Comparison of ENCODE assay signal across 1 cellular context in genomic region chr4:2818351-2818939, GRCh38.
A peak's percentile ranks its signal among the peaks of the same experiment; 100 is the strongest.
TF ChIP-seq lines count a peak whose summit lies in the region.

No MANE protein-coding gene starts in this region.

TF ChIP-seq in HEK293, 187 proteins besides CTCF, POLR2A, EP300 and RAD21 (continued from another document):
- TF ChIP-seq, protein P1, sequence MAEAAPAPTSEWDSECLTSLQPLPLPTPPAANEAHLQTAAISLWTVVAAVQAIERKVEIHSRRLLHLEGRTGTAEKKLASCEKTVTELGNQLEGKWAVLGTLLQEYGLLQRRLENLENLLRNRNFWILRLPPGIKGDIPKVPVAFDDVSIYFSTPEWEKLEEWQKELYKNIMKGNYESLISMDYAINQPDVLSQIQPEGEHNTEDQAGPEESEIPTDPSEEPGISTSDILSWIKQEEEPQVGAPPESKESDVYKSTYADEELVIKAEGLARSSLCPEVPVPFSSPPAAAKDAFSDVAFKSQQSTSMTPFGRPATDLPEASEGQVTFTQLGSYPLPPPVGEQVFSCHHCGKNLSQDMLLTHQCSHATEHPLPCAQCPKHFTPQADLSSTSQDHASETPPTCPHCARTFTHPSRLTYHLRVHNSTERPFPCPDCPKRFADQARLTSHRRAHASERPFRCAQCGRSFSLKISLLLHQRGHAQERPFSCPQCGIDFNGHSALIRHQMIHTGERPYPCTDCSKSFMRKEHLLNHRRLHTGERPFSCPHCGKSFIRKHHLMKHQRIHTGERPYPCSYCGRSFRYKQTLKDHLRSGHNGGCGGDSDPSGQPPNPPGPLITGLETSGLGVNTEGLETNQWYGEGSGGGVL (tag by site-specific recombination; IDR thresholded peaks at IDR 0.05) = no peak
- TF ChIP-seq, protein P2, sequence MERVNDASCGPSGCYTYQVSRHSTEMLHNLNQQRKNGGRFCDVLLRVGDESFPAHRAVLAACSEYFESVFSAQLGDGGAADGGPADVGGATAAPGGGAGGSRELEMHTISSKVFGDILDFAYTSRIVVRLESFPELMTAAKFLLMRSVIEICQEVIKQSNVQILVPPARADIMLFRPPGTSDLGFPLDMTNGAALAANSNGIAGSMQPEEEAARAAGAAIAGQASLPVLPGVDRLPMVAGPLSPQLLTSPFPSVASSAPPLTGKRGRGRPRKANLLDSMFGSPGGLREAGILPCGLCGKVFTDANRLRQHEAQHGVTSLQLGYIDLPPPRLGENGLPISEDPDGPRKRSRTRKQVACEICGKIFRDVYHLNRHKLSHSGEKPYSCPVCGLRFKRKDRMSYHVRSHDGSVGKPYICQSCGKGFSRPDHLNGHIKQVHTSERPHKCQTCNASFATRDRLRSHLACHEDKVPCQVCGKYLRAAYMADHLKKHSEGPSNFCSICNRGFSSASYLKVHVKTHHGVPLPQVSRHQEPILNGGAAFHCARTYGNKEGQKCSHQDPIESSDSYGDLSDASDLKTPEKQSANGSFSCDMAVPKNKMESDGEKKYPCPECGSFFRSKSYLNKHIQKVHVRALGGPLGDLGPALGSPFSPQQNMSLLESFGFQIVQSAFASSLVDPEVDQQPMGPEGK (tag by site-specific recombination; IDR thresholded peaks at IDR 0.05) = 0 out of 2 replicates have a peak, but pooled peaks have one; percentile 12
- TF ChIP-seq OVOL3 (tag by site-specific recombination; IDR thresholded peaks at IDR 0.05) = no peak
- TF ChIP-seq SP2 (tag by site-specific recombination; IDR thresholded peaks at IDR 0.05) = peak; percentile 60
- TF ChIP-seq GLIS2 (tag by site-specific recombination; IDR thresholded peaks at IDR 0.05) = peak; percentile 69
- TF ChIP-seq KLF16 (tag by site-specific recombination; IDR thresholded peaks at IDR 0.05) = no peak
- peak; percentile 57 for TF ChIP-seq SP3 (tag by site-specific recombination; IDR thresholded peaks at IDR 0.05)
- no peak for TF ChIP-seq ZNF555 (tag by site-specific recombination; conservative IDR thresholded peaks at IDR 0.05)
- no peak for TF ChIP-seq ZNF501 (tag by site-specific recombination; IDR thresholded peaks at IDR 0.05)
- TF ChIP-seq ZSCAN5A (tag by site-specific recombination; IDR thresholded peaks at IDR 0.05) = no peak
- TF ChIP-seq ZNF580 (tag by site-specific recombination; IDR thresholded peaks at IDR 0.05) = no peak
- peak; percentile 81 for TF ChIP-seq ZBTB20 (tag by site-specific recombination; IDR thresholded peaks at IDR 0.05)
- TF ChIP-seq ZNF658 (tag by site-specific recombination; IDR thresholded peaks at IDR 0.05) = no peak
- TF ChIP-seq REPIN1 (tag by site-specific recombination; IDR thresholded peaks at IDR 0.05; ENCODE audit: low read depth) = no peak
- no peak for TF ChIP-seq HOXD13 (CRISPR knock-in tag; IDR thresholded peaks at IDR 0.05; ENCODE audit: borderline replicate concordance)
- TF ChIP-seq ZBTB8A (tag by site-specific recombination; IDR thresholded peaks at IDR 0.05) = peak; percentile 79
- no peak for TF ChIP-seq ZNF324 (tag by site-specific recombination; IDR thresholded peaks at IDR 0.05)
- peak; percentile 20; the same call in 1 of the 2 replicates for TF ChIP-seq ZIC2 (tag by site-specific recombination; IDR thresholded peaks at IDR 0.05)
- TF ChIP-seq ZNF677 (tag by site-specific recombination; IDR thresholded peaks at IDR 0.05) = no peak
- peak; percentile 63 for TF ChIP-seq ZNF335 (tag by site-specific recombination; conservative IDR thresholded peaks at IDR 0.05)
- TF ChIP-seq SCRT1 (tag by site-specific recombination; IDR thresholded peaks at IDR 0.05; ENCODE audit: borderline replicate concordance) = no peak
- TF ChIP-seq ZNF16 (tag by site-specific recombination; IDR thresholded peaks at IDR 0.05; ENCODE audit: low read depth) = no peak
- no peak for TF ChIP-seq ZBTB48 (tag by site-specific recombination; IDR thresholded peaks at IDR 0.05)
- no peak for TF ChIP-seq ZBTB7A (tag by site-specific recombination; IDR thresholded peaks at IDR 0.05; ENCODE audit: low read depth)
- TF ChIP-seq SCRT2 (tag by site-specific recombination; IDR thresholded peaks at IDR 0.05) = no peak
- no peak for TF ChIP-seq ZNF645 (tag by site-specific recombination; IDR thresholded peaks at IDR 0.05)
- no peak for TF ChIP-seq ZNF704 (tag by site-specific recombination; IDR thresholded peaks at IDR 0.05)
- no peak for TF ChIP-seq ZNF670 (tag by site-specific recombination; IDR thresholded peaks at IDR 0.05; ENCODE audit: low read depth)
- TF ChIP-seq TRIM28 (IDR thresholded peaks at IDR 0.05; ENCODE audit: borderline replicate concordance, low read length) = no peak
- TF ChIP-seq ZFHX2 (tag by site-specific recombination; conservative IDR thresholded peaks at IDR 0.05) = 0 out of 2 replicates have a peak, but pooled peaks have one; percentile 12
- TF ChIP-seq ZNF202 (tag by site-specific recombination; IDR thresholded peaks at IDR 0.05; ENCODE audit: borderline replicate concordance) = no peak
- TF ChIP-seq KLF1 (tag by site-specific recombination; IDR thresholded peaks at IDR 0.05) = peak; percentile 84
- TF ChIP-seq ZNF302 (tag by site-specific recombination; IDR thresholded peaks at IDR 0.05; ENCODE audit: low read depth) = no peak
